23 cellular contexts compared by ENCODE assay signal in the genomic region with DNA sequence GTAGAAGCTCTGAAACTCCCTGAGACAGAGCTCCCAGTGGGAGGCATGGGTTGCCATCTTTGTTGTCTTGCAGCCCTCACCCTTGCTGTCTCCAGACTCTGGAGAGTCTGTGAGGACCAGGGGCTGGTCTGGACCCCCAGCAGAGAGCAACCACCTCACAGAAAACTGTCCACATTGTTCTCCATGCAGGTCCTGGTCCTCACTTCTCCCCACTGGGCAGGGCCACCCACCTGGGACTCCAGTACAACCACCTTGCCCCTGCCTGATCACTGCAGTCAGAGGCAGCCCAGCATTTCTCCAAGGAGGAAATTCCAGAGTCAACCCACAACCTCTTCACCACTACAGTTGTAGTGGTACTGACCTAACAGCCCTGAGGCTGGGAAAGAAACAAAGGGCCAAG.
DNase-seq lines count a peak whose midpoint lies in the region; ATAC-seq and TF ChIP-seq lines count a peak whose summit lies in the region.
"Had no signal": no experiment of that assay in that cellular context is flagged by ENCODE, and none has a peak within 500 bp of the region (broad histone marks: within the 10 kb centered on the region; RNA-seq: fewer than 3 reads in every experiment).

No MANE protein-coding gene starts in this region.

- no peaks in the 10 kb centered on the region for H3K9me3 ChIP-seq in WERI-Rb-1 (ENCODE audit: severe bottlenecking)
- H3K9me3 ChIP-seq: BE2C had no signal

- H3K27ac Mint-ChIP-seq in chondrocyte (ENCODE audit: unreplicated experiment): no peak overlapping the region
- H3K27ac Mint-ChIP-seq: CD14-positive monocyte; CD4-positive, alpha-beta memory T cell; CD4-positive, CD25-positive, alpha-beta regulatory T cell; CD8-positive, alpha-beta memory T cell had no signal

- H3K27me3 Mint-ChIP-seq in chondrocyte (ENCODE audit: low read depth): peaks cover 2% of the 10 kb centered on the region

- H3K27ac ChIP-seq in WERI-Rb-1: no peak overlapping the region
- H3K27ac ChIP-seq: BLaER1 had no signal

- H3K36me3 Mint-ChIP-seq in chondrocyte (ENCODE audit: low read depth): peaks cover 7% of the 10 kb centered on the region
- H3K36me3 Mint-ChIP-seq: CD14-positive monocyte; CD4-positive, alpha-beta memory T cell; CD4-positive, CD25-positive, alpha-beta regulatory T cell had no signal

- H3K4me1 Mint-ChIP-seq in chondrocyte (ENCODE audit: low read depth): peaks cover 8% of the 10 kb centered on the region
- H3K4me1 Mint-ChIP-seq: CD14-positive monocyte; CD4-positive, alpha-beta memory T cell; CD4-positive, CD25-positive, alpha-beta regulatory T cell; CD8-positive, alpha-beta memory T cell had no signal

- TF ChIP-seq CTCF in chondrocyte (IDR thresholded peaks at IDR 0.05) (no peak), WERI-Rb-1 (IDR thresholded peaks at IDR 0.05; ENCODE audit: low read depth, low read length) (no peak)

- no peaks in the 10 kb centered on the region for H3K27me3 ChIP-seq in WERI-Rb-1 (ENCODE audit: insufficient read depth, low read depth, severe bottlenecking)
- H3K27me3 ChIP-seq: BE2C, BLaER1 had no signal

- H3K9me3 Mint-ChIP-seq in chondrocyte (ENCODE audit: low read depth): peaks cover 26% of the 10 kb centered on the region

- ATAC-seq in GM21717 (IDR thresholded peaks at IDR 0.05; ENCODE audit: unreplicated experiment): no peak
- ATAC-seq: GM12878 had no signal

- DNase-seq in M059J (ENCODE audit: low read depth) (peak; percentile 23), chondrocyte (ENCODE audit: low spot score) (peak; percentile 59), renal cortical epithelial cell (ENCODE audit: low read depth) (peak; percentile 20), WERI-Rb-1 (no peak)
- DNase-seq: 8988T; ACHN; BE2C; C1 segment of cervical spinal cord; CD4-positive, alpha-beta memory T cell; CD4-positive, CD25-positive, alpha-beta regulatory T cell; CD8-positive, alpha-beta memory T cell; COR-L47; DMS 273 treated with DMSO at 0.1 percent for 48 hours; DMS153; DMS53; DMS79; DND-41; EL; GDM1 had no signal

- no peak overlapping the region for H3K4me3 ChIP-seq in WERI-Rb-1 (ENCODE audit: low read depth, low read length)
- H3K4me3 ChIP-seq: BLaER1, GM12878 had no signal

- no peaks in the 10 kb centered on the region for H3K36me3 ChIP-seq in WERI-Rb-1
- H3K36me3 ChIP-seq: BE2C, BLaER1 had no signal

- H3K4me3 Mint-ChIP-seq in chondrocyte (ENCODE audit: unreplicated experiment): no peak overlapping the region
- H3K4me3 Mint-ChIP-seq: CD14-positive monocyte; CD4-positive, alpha-beta memory T cell; CD4-positive, CD25-positive, alpha-beta regulatory T cell; CD8-positive, alpha-beta memory T cell had no signal
